In genomic region chr19:14442904-14443631, GRCh38 we compare ENCODE assay signal across 17 cellular contexts. TPM values are rescaled to one million over a fixed set of nuclear protein-coding genes. Genes with fewer than 3 reads are reported as not detected.
"Had no signal": no experiment of that assay in that cellular context is flagged by ENCODE, and none has a peak within 500 bp of the region (broad histone marks: within the 10 kb centered on the region; RNA-seq: fewer than 3 reads in every experiment).

No MANE protein-coding gene starts in this region.

- H3K4me3 ChIP-seq: breast epithelium, esophagus squamous epithelium, mucosa of descending colon, sigmoid colon had no signal

- H3K27ac Mint-ChIP-seq: activated naive CD4-positive, alpha-beta T cell treated with anti-CD3 and anti-CD28 coated beads, Interleukin-2, amount 50 U/mL, for 24 hours had no signal

- ATAC-seq: activated CD4-positive, CD25-positive, alpha-beta regulatory T cell treated with anti-CD3 and anti-CD28 coated beads, Interleukin-2, amount 50 U/mL, for 24 hours; mucosa of descending colon; natural killer cell had no signal

- H3K9me3 ChIP-seq: breast epithelium, esophagus squamous epithelium, mucosa of descending colon, sigmoid colon had no signal

- H3K9me3 Mint-ChIP-seq: activated naive CD4-positive, alpha-beta T cell treated with anti-CD3 and anti-CD28 coated beads, Interleukin-2, amount 50 U/mL, for 24 hours; natural killer cell had no signal

- H3K27me3 Mint-ChIP-seq: activated naive CD4-positive, alpha-beta T cell treated with anti-CD3 and anti-CD28 coated beads, Interleukin-2, amount 50 U/mL, for 24 hours had no signal

- H3K27ac ChIP-seq: breast epithelium, esophagus squamous epithelium, sigmoid colon had no signal

- H3K27me3 ChIP-seq: breast epithelium, esophagus squamous epithelium, sigmoid colon had no signal

- FAIRE-seq: islet of Langerhans had no signal

- H3K36me3 Mint-ChIP-seq: natural killer cell had no signal

- H3K4me1 ChIP-seq: breast epithelium had no signal

- DNase-seq: activated CD4-positive, alpha-beta T cell treated with anti-CD3 and anti-CD28 coated beads, Interleukin-2, amount 50 U/mL, for 4 hours; activated CD8-positive, alpha-beta memory T cell treated with anti-CD3 and anti-CD28 coated beads, Interleukin-2, amount 50 U/mL, for 4 hours; aorta; esophagus squamous epithelium; foreskin fibroblast; mucosa of descending colon; natural killer cell; sigmoid colon; stimulated activated CD4-positive, alpha-beta T cell treated with anti-CD3 and anti-CD28 coated beads, Interleukin-2, amount 100 ng/mL, for 24 hours; stimulated activated naive CD4-positive, alpha-beta T cell; substantia nigra; trophoblast cell had no signal

- H3K4me3 Mint-ChIP-seq: activated naive CD4-positive, alpha-beta T cell treated with anti-CD3 and anti-CD28 coated beads, Interleukin-2, amount 50 U/mL, for 24 hours; natural killer cell had no signal

RNA-seq across cellular contexts. Expression of gene PTGER1, which starts 32.1 kb away (rescaled TPM):
- total RNA-seq: omental fat pad had no signal
- polyA plus RNA-seq: aorta had no signal
